10 cellular contexts compared by ENCODE assay signal in genomic region chr2:223054193-223054781, GRCh38. TPM values are rescaled to one million over a fixed set of nuclear protein-coding genes. Genes with fewer than 3 reads are reported as not detected.
DNase-seq lines count a peak whose midpoint lies in the region; ATAC-seq and TF ChIP-seq lines count a peak whose summit lies in the region.
"Had no signal": no experiment of that assay in that cellular context is flagged by ENCODE, and none has a peak within 500 bp of the region (broad histone marks: within the 10 kb centered on the region; RNA-seq: fewer than 3 reads in every experiment).

No MANE protein-coding gene starts in this region.

- H3K9me3 ChIP-seq in right lobe of liver (no peaks in the 10 kb centered on the region), smooth muscle cell (replicated peaks; ENCODE audit: low read depth) (no peaks in the 10 kb centered on the region)

- WGBS in right lobe of liver (ENCODE audit: insufficient coverage, low coverage, low lambda C conversion rate, missing lambda C conversion rate), result 39% methylated on average over 7 of the region's 11 CpGs
- WGBS in smooth muscle cell (ENCODE audit: low lambda C conversion rate), result 25% methylated on average over 11 of the region's 11 CpGs

- CTCF ChIA-PET in activated CD8-positive, alpha-beta memory T cell treated with anti-CD3 and anti-CD28 coated beads, Interleukin-2, amount 10 ng/mL, durations not matched to agents 7 days and 5 days (lab: Charles Lee), result no interaction called here

- H3K4me3 Mint-ChIP-seq in GM23338, result no peak overlapping the region
- no peak overlapping the region for H3K4me3 Mint-ChIP-seq in activated CD8-positive, alpha-beta memory T cell treated with anti-CD3 and anti-CD28 coated beads, Interleukin-2, amount 10 ng/mL, durations not matched to agents 7 days and 5 days
- H3K4me3 Mint-ChIP-seq in activated naive CD8-positive, alpha-beta T cell treated with anti-CD3 and anti-CD28 coated beads for 36 hours, result no peak overlapping the region

- H3K79me2 ChIP-seq in GM23338 (replicated peaks; ENCODE audit: insufficient read depth) (no peaks in the 10 kb centered on the region), smooth muscle cell (ENCODE audit: low read depth) (peaks cover 32% of the 10 kb centered on the region)

- H3K4me3 ChIP-seq in GM23338, result no peak overlapping the region
- H3K4me3 ChIP-seq in cardiac fibroblast (replicated peaks in 1 of 2; ENCODE audit: low read depth in 2 of 2, low read length in 2 of 2), result peak overlapping the region; percentile 14 to 65
- H3K4me3 ChIP-seq in right lobe of liver, result no peak overlapping the region
- H3K4me3 ChIP-seq in smooth muscle cell, result peak overlapping the region; percentile 50

- H3K27ac Mint-ChIP-seq in GM23338, result peak overlapping the region; percentile 59; the same call in 1 of the 2 replicates
- no peak overlapping the region for H3K27ac Mint-ChIP-seq in activated CD8-positive, alpha-beta memory T cell treated with anti-CD3 and anti-CD28 coated beads, Interleukin-2, amount 10 ng/mL, durations not matched to agents 7 days and 5 days
- H3K27ac Mint-ChIP-seq in activated naive CD8-positive, alpha-beta T cell treated with anti-CD3 and anti-CD28 coated beads for 36 hours, result no peak overlapping the region

- H3K9me2 ChIP-seq in GM23338 (ENCODE audit: insufficient read depth), result no peaks in the 10 kb centered on the region; the same call in 1 of the 2 replicates

- H2AFZ ChIP-seq in GM23338 (no peak overlapping the region; the same call in 1 of the 2 replicates), smooth muscle cell (ENCODE audit: low read depth) (no peak overlapping the region)

- intact Hi-C loops in right lobe of liver (cut with DNase I), result no loop called here

- peak overlapping the region; percentile 65 for H3K9ac ChIP-seq in smooth muscle cell (ENCODE audit: low read depth)
- H3K9ac ChIP-seq: KMS-11 had no signal

- H3F3A ChIP-seq in GM23338 (replicated peaks; ENCODE audit: low read depth), result no peaks in the 10 kb centered on the region
- H3F3A ChIP-seq in smooth muscle cell (ENCODE audit: low read depth), result peaks cover 17% of the 10 kb centered on the region

- H3K27me3 ChIP-seq in GM23338 (ENCODE audit: insufficient read depth), result no peaks in the 10 kb centered on the region
- H3K27me3 ChIP-seq in right lobe of liver, result no peaks in the 10 kb centered on the region
- H3K27me3 ChIP-seq in smooth muscle cell (ENCODE audit: low read depth), result no peaks in the 10 kb centered on the region

- H3K4me2 ChIP-seq in GM23338 (no peak overlapping the region), smooth muscle cell (peak overlapping the region; percentile 80)
- H3K4me2 ChIP-seq: KMS-11 had no signal

- peaks cover 29% of the 10 kb centered on the region for H3K4me1 Mint-ChIP-seq in GM23338
- no peaks in the 10 kb centered on the region for H3K4me1 Mint-ChIP-seq in activated CD8-positive, alpha-beta memory T cell treated with anti-CD3 and anti-CD28 coated beads, Interleukin-2, amount 10 ng/mL, durations not matched to agents 7 days and 5 days
- no peaks in the 10 kb centered on the region for H3K4me1 Mint-ChIP-seq in activated naive CD8-positive, alpha-beta T cell treated with anti-CD3 and anti-CD28 coated beads for 36 hours

- TF ChIP-seq CTCF in GM23338 (conservative IDR thresholded peaks at IDR 0.05; ENCODE audit: low read depth in 2 of 2) (no peak), cardiac fibroblast (IDR thresholded peaks at IDR 0.05; ENCODE audit: low read depth, low read length) (no peak), right lobe of liver (IDR thresholded peaks at IDR 0.05) (no peak), smooth muscle cell (IDR thresholded peaks at IDR 0.05; ENCODE audit: borderline replicate concordance, insufficient read depth, poor library complexity, severe bottlenecking) (no peak)

- no peaks in the 10 kb centered on the region for H4K20me1 ChIP-seq in GM23338 (replicated peaks; ENCODE audit: insufficient read depth)
- H4K20me1 ChIP-seq in smooth muscle cell (ENCODE audit: low read depth), result no peaks in the 10 kb centered on the region

- no peak overlapping the region for H3K27ac ChIP-seq in GM23338 (ENCODE audit: low read depth)
- peak overlapping the region in 2 of 3 donors; percentile 43 to 63 for H3K27ac ChIP-seq in right lobe of liver
- H3K27ac ChIP-seq in smooth muscle cell (ENCODE audit: low read depth), result peak overlapping the region; percentile 91
- H3K27ac ChIP-seq: KMS-11 had no signal

- peaks cover 6% of the 10 kb centered on the region for H3K27me3 Mint-ChIP-seq in GM23338 (ENCODE audit: insufficient read depth, low read depth, poor library complexity)
- no peaks in the 10 kb centered on the region for H3K27me3 Mint-ChIP-seq in activated CD8-positive, alpha-beta memory T cell treated with anti-CD3 and anti-CD28 coated beads, Interleukin-2, amount 10 ng/mL, durations not matched to agents 7 days and 5 days
- H3K27me3 Mint-ChIP-seq in activated naive CD8-positive, alpha-beta T cell treated with anti-CD3 and anti-CD28 coated beads for 36 hours, result peaks cover 22% of the 10 kb centered on the region

- TF ChIP-seq POLR2A in right lobe of liver (IDR thresholded peaks at IDR 0.05), result no peak

- ATAC-seq in GM23338, result no peak
- ATAC-seq in right lobe of liver, result peak in 3 of 4 donors; percentile 24 to 34 (median 29)
- no peak for ATAC-seq in activated CD8-positive, alpha-beta memory T cell treated with anti-CD3 and anti-CD28 coated beads, Interleukin-2, amount 10 ng/mL, durations not matched to agents 7 days and 5 days

- peaks cover 12% of the 10 kb centered on the region for H3K4me1 ChIP-seq in GM23338 (ENCODE audit: insufficient read depth)
- no peaks in the 10 kb centered on the region for H3K4me1 ChIP-seq in right lobe of liver
- peaks cover 11% of the 10 kb centered on the region for H3K4me1 ChIP-seq in smooth muscle cell (ENCODE audit: low read depth)

- no peaks in the 10 kb centered on the region for H3K36me3 Mint-ChIP-seq in GM23338 (ENCODE audit: low read depth)
- H3K36me3 Mint-ChIP-seq in activated CD8-positive, alpha-beta memory T cell treated with anti-CD3 and anti-CD28 coated beads, Interleukin-2, amount 10 ng/mL, durations not matched to agents 7 days and 5 days, result no peaks in the 10 kb centered on the region
- no peaks in the 10 kb centered on the region for H3K36me3 Mint-ChIP-seq in activated naive CD8-positive, alpha-beta T cell treated with anti-CD3 and anti-CD28 coated beads for 36 hours

- H3K36me3 ChIP-seq in GM23338 (ENCODE audit: insufficient read depth) (no peaks in the 10 kb centered on the region), right lobe of liver (no peaks in the 10 kb centered on the region), smooth muscle cell (ENCODE audit: low read depth) (no peaks in the 10 kb centered on the region)

- DNase-seq in GM23338 (ENCODE audit: low spot score) (no peak), cardiac fibroblast (ENCODE audit: low read depth in 2 of 2) (peak; percentile 74 to 83), right lobe of liver (no peak), smooth muscle cell (lab: John Stamatoyannopoulos, UW; ENCODE audit: unreplicated experiment) (no peak)
- DNase-seq in activated effector memory CD4-positive, alpha-beta T cell treated with Interleukin-2 at 50 U/mL for 16 hours, result no peak
- no peak for DNase-seq in activated CD8-positive, alpha-beta memory T cell treated with anti-CD3 and anti-CD28 coated beads, Interleukin-2, amount 10 ng/mL, durations not matched to agents 7 days and 5 days
- no peak for DNase-seq in activated naive CD8-positive, alpha-beta T cell treated with anti-CD3 and anti-CD28 coated beads for 36 hours
- DNase-seq in stimulated activated naive CD4-positive, alpha-beta T cell treated with Interleukin-2 at 50 U/mL for 16 hours (lab: John Stamatoyannopoulos, UW), result no peak

- H3K9me3 Mint-ChIP-seq in GM23338, result no peaks in the 10 kb centered on the region; the same call in 1 of the 3 replicates
- no peaks in the 10 kb centered on the region for H3K9me3 Mint-ChIP-seq in activated CD8-positive, alpha-beta memory T cell treated with anti-CD3 and anti-CD28 coated beads, Interleukin-2, amount 10 ng/mL, durations not matched to agents 7 days and 5 days (ENCODE audit: low read depth)
- H3K9me3 Mint-ChIP-seq in activated naive CD8-positive, alpha-beta T cell treated with anti-CD3 and anti-CD28 coated beads for 36 hours, result no peaks in the 10 kb centered on the region

TF ChIP-seq in GM23338, 12 proteins besides CTCF, POLR2A, EP300 and RAD21 (continues in another document):
- TF ChIP-seq ETS1 (IDR thresholded peaks at IDR 0.05) (no peak), EZH2 (IDR thresholded peaks at IDR 0.05; ENCODE audit: low read depth, unreplicated experiment) (no peak)

RNA-seq across cellular contexts. Expression of gene KCNE4, which starts 2.3 kb away (rescaled TPM):
- not detected in 2 replicates for total RNA-seq in GM23338 (2014; rRNA removed; shearing (Covaris generic))
- polyA plus RNA-seq in GM23338 (2016; fragmentation: Nextera tagmentation; extraction: Ambion mirVana) (not detected in 2 replicates), smooth muscle cell (39.6 and 67.5 TPM in 2 replicates)
- total RNA-seq in right lobe of liver (1 to 10 TPM in 4 of 6 experiments, under 1 TPM in 2; 0.17 to 1.2 (median 1.1) TPM), smooth muscle cell (36.7 and 52.8 TPM in 2 replicates)
- not detected for total RNA-seq in activated CD8-positive, alpha-beta memory T cell treated with anti-CD3 and anti-CD28 coated beads, Interleukin-2, amount 10 ng/mL, durations not matched to agents 7 days and 5 days
- total RNA-seq in activated naive CD8-positive, alpha-beta T cell treated with anti-CD3 and anti-CD28 coated beads for 36 hours, result not detected
- total RNA-seq: dermis microvascular lymphatic vessel endothelial cell had no signal

Comparison
In these comparisons a context has a peak if more than half of its experiments do, and no peak if none do; other contexts are left out.
1. ATAC-seq: peak in right lobe of liver (3 of 4); none in GM23338 (single experiment) and activated CD8-positive, alpha-beta memory T cell treated with anti-CD3 and anti-CD28 coated beads, Interleukin-2, amount 10 ng/mL, durations not matched to agents 7 days and 5 days (single experiment).
2. DNase-seq: peak in cardiac fibroblast (2 of 2); none in GM23338 (single experiment), right lobe of liver (0 of 3), smooth muscle cell (single experiment), activated effector memory CD4-positive, alpha-beta T cell treated with Interleukin-2 at 50 U/mL for 16 hours (single experiment), activated CD8-positive, alpha-beta memory T cell treated with anti-CD3 and anti-CD28 coated beads, Interleukin-2, amount 10 ng/mL, durations not matched to agents 7 days and 5 days (single experiment), activated naive CD8-positive, alpha-beta T cell treated with anti-CD3 and anti-CD28 coated beads for 36 hours (single experiment) and stimulated activated naive CD4-positive, alpha-beta T cell treated with Interleukin-2 at 50 U/mL for 16 hours (single experiment).
3. H3K4me3 ChIP-seq: peak in cardiac fibroblast (2 of 2) and smooth muscle cell (single experiment); none in GM23338 (single experiment) and right lobe of liver (0 of 3).
4. RNA of gene KCNE4, which starts 2.3 kb away (total RNA-seq): 36.7 to 52.8 TPM in smooth muscle cell; 0.17 to 1.2 TPM in right lobe of liver, not detected in activated naive CD8-positive, alpha-beta T cell treated with anti-CD3 and anti-CD28 coated beads for 36 hours, not detected in GM23338 and not detected in activated CD8-positive, alpha-beta memory T cell treated with anti-CD3 and anti-CD28 coated beads, Interleukin-2, amount 10 ng/mL, durations not matched to agents 7 days and 5 days; every median in the first group is over 10 times any median in the second.